ENCODE assay signal across 10 cellular contexts in genomic region chr19:1854542-1855039, GRCh38. TPM values are rescaled to one million over a fixed set of nuclear protein-coding genes. Genes with fewer than 3 reads are reported as not detected.
DNase-seq lines count a peak whose midpoint lies in the region; ATAC-seq, FAIRE-seq and TF ChIP-seq lines count a peak whose summit lies in the region.
"Had no signal": no experiment of that assay in that cellular context is flagged by ENCODE, and none has a peak within 500 bp of the region (broad histone marks: within the 10 kb centered on the region; RNA-seq: fewer than 3 reads in every experiment).

No MANE protein-coding gene starts in this region.

- dilution Hi-C loops in keratinocyte (cut with MboI; ENCODE audit: extremely low pct_ligation_motif_present, low sequenced_read_pairs), result no loop called here

- no peak overlapping the region for H2AFZ ChIP-seq in keratinocyte (ENCODE audit: control insufficient read depth, low read length)

- H4K20me1 ChIP-seq in keratinocyte (ENCODE audit: control insufficient read depth, extremely low read depth, insufficient read depth, low read length), result peaks cover 10% of the 10 kb centered on the region

- no peaks in the 10 kb centered on the region for H3K9me3 ChIP-seq in keratinocyte (ENCODE audit: control insufficient read depth, low read depth, low read length)
- no peaks in the 10 kb centered on the region for H3K9me3 ChIP-seq in thymus (ENCODE audit: control insufficient read depth)
- H3K9me3 ChIP-seq: HAP-1, SJSA1 had no signal

- H3K27me3 ChIP-seq in keratinocyte (ENCODE audit: control insufficient read depth, extremely low read depth, insufficient read depth, low read length), result no peaks in the 10 kb centered on the region
- H3K27me3 ChIP-seq in thymus (ENCODE audit: control insufficient read depth, insufficient read depth), result no peaks in the 10 kb centered on the region
- H3K27me3 ChIP-seq: SJSA1 had no signal

- peak overlapping the region; percentile 89 for H3K27ac Mint-ChIP-seq in activated CD4-positive, alpha-beta T cell treated with anti-CD3 and anti-CD28 coated beads, Interleukin-2, amount 10 ng/mL, durations not matched to agents 24 days and 14 days
- peak overlapping the region; percentile 73 for H3K27ac Mint-ChIP-seq in activated naive CD8-positive, alpha-beta T cell treated with anti-CD3 and anti-CD28 coated beads, Interleukin-2, amount 50 U/mL, for 24 hours

- H3K79me2 ChIP-seq in keratinocyte (ENCODE audit: control insufficient read depth, insufficient read depth, low read length), result peaks cover 71% of the 10 kb centered on the region

- H3K9me1 ChIP-seq in keratinocyte (ENCODE audit: control insufficient read depth, extremely low read depth, insufficient read depth, low read length), result no peaks in the 10 kb centered on the region

- H3K4me3 Mint-ChIP-seq in activated CD4-positive, alpha-beta T cell treated with anti-CD3 and anti-CD28 coated beads, Interleukin-2, amount 10 ng/mL, durations not matched to agents 24 days and 14 days, result peak overlapping the region; percentile 84
- peak overlapping the region; percentile 78 for H3K4me3 Mint-ChIP-seq in activated naive CD8-positive, alpha-beta T cell treated with anti-CD3 and anti-CD28 coated beads, Interleukin-2, amount 50 U/mL, for 24 hours

- H3K4me3 ChIP-seq in keratinocyte (ENCODE audit: control insufficient read depth in 2 of 3, extremely low read depth in 1 of 3, insufficient read depth in 2 of 3, low read depth in 1 of 3, low read length in 3 of 3) (peak overlapping the region; percentile 32 to 73 (median 57)), thymus (ENCODE audit: low read length) (no peak overlapping the region)
- H3K4me3 ChIP-seq: SJSA1 had no signal

- H3K4me1 Mint-ChIP-seq in activated CD4-positive, alpha-beta T cell treated with anti-CD3 and anti-CD28 coated beads, Interleukin-2, amount 10 ng/mL, durations not matched to agents 24 days and 14 days, result peaks cover 38% of the 10 kb centered on the region
- H3K4me1 Mint-ChIP-seq in activated naive CD8-positive, alpha-beta T cell treated with anti-CD3 and anti-CD28 coated beads, Interleukin-2, amount 50 U/mL, for 24 hours, result peaks cover 57% of the 10 kb centered on the region

- 92% methylated on average over 37 of the region's 37 CpGs for WGBS in thymus

- no peak for ATAC-seq in activated naive CD8-positive, alpha-beta T cell treated with anti-CD3 and anti-CD28 coated beads, Interleukin-2, amount 50 U/mL, for 24 hours
- no peak for ATAC-seq in GM21528 (IDR thresholded peaks at IDR 0.05; ENCODE audit: low FRiP score, unreplicated experiment)

- FAIRE-seq in keratinocyte (lab: Jason Lieb, UNC), result no peak

- DNase-seq in activated CD4-positive, alpha-beta T cell treated with anti-CD3 and anti-CD28 coated beads, Interleukin-2, amount 10 ng/mL, durations not matched to agents 24 days and 14 days, result peak; percentile 64
- DNase-seq in activated CD4-positive, alpha-beta T cell treated with anti-CD3 and anti-CD28 coated beads for 4 hours, result no peak
- DNase-seq in activated naive CD8-positive, alpha-beta T cell treated with anti-CD3 and anti-CD28 coated beads, Interleukin-2, amount 50 U/mL, for 24 hours, result no peak
- DNase-seq in keratinocyte (ENCODE audit: low read depth, low spot score) (no peak), DMS53 treated with DMSO at 0.1 percent for 48 hours (lab: John Stamatoyannopoulos, UW; ENCODE audit: unreplicated experiment) (no peak), SW480 (ENCODE audit: low spot score) (no peak)

- H3K27ac ChIP-seq in keratinocyte (ENCODE audit: control insufficient read depth, insufficient read depth, low read length), result peak overlapping the region; percentile 78
- peak overlapping the region; percentile 74 for H3K27ac ChIP-seq in thymus (ENCODE audit: low read depth)
- H3K27ac ChIP-seq: SJSA1 had no signal

- H3K36me3 ChIP-seq in keratinocyte (ENCODE audit: control insufficient read depth in 2 of 2, extremely low read depth in 1 of 2, insufficient read depth in 2 of 2, low read length in 2 of 2), result peaks cover 0 to 7% of the 10 kb centered on the region in 2 experiments
- no peaks in the 10 kb centered on the region for H3K36me3 ChIP-seq in thymus (ENCODE audit: control insufficient read depth, insufficient read depth)

- no peaks in the 10 kb centered on the region for H3K27me3 Mint-ChIP-seq in activated CD4-positive, alpha-beta T cell treated with anti-CD3 and anti-CD28 coated beads, Interleukin-2, amount 10 ng/mL, durations not matched to agents 24 days and 14 days
- H3K27me3 Mint-ChIP-seq in activated naive CD8-positive, alpha-beta T cell treated with anti-CD3 and anti-CD28 coated beads, Interleukin-2, amount 50 U/mL, for 24 hours, result no peaks in the 10 kb centered on the region

- H3K4me2 ChIP-seq in keratinocyte (ENCODE audit: control insufficient read depth, extremely low read depth, insufficient read depth, low read depth, low read length), result peak overlapping the region; percentile 96

- intact Hi-C loops in activated CD4-positive, alpha-beta T cell treated with anti-CD3 and anti-CD28 coated beads, Interleukin-2, amount 10 ng/mL, durations not matched to agents 24 days and 14 days (cut with micrococcal nuclease), result loop anchor here (1.0 to 2.0 kb wide), 2 partner anchors 10 to 50 kb away; partner anchors contain the start of genes ADAT3 and SCAMP4

- peaks cover 57% of the 10 kb centered on the region for H3K4me1 ChIP-seq in keratinocyte (ENCODE audit: control insufficient read depth, extremely low read depth, insufficient read depth, low read length)
- peaks cover 70% of the 10 kb centered on the region for H3K4me1 ChIP-seq in thymus (ENCODE audit: control insufficient read depth, insufficient read depth, low read length)

- no peaks in the 10 kb centered on the region for H3K9me3 Mint-ChIP-seq in activated CD4-positive, alpha-beta T cell treated with anti-CD3 and anti-CD28 coated beads, Interleukin-2, amount 10 ng/mL, durations not matched to agents 24 days and 14 days
- no peaks in the 10 kb centered on the region for H3K9me3 Mint-ChIP-seq in activated naive CD8-positive, alpha-beta T cell treated with anti-CD3 and anti-CD28 coated beads, Interleukin-2, amount 50 U/mL, for 24 hours

- no peak for TF ChIP-seq CTCF in keratinocyte (optimal IDR thresholded peaks at IDR 0.05 in 1 of 3, IDR thresholded peaks at IDR 0.05 in 1 of 3, conservative IDR thresholded peaks at IDR 0.05 in 1 of 3; ENCODE audit: extremely low read depth in 1 of 3, insufficient read depth in 2 of 3, low read length in 3 of 3)

- peak overlapping the region; percentile 71 for H3K9ac ChIP-seq in keratinocyte (ENCODE audit: control insufficient read depth, extremely low read depth, insufficient read depth, low read length)

- H3K36me3 Mint-ChIP-seq in activated CD4-positive, alpha-beta T cell treated with anti-CD3 and anti-CD28 coated beads, Interleukin-2, amount 10 ng/mL, durations not matched to agents 24 days and 14 days (ENCODE audit: low read depth), result peaks cover 10% of the 10 kb centered on the region
- peaks cover 5% of the 10 kb centered on the region for H3K36me3 Mint-ChIP-seq in activated naive CD8-positive, alpha-beta T cell treated with anti-CD3 and anti-CD28 coated beads, Interleukin-2, amount 50 U/mL, for 24 hours (ENCODE audit: low read depth)

RNA-seq across cellular contexts. Expression of gene REXO1, which starts 6.3 kb away (rescaled TPM):
- 56.3 and 61.4 TPM in 2 replicates for total RNA-seq in activated CD4-positive, alpha-beta T cell treated with anti-CD3 and anti-CD28 coated beads, Interleukin-2, amount 10 ng/mL, durations not matched to agents 24 days and 14 days
- polyA plus RNA-seq in keratinocyte (6.1 to 18.6 TPM (median 9.1 TPM) in 3 replicates), thymus (28.7 TPM)
- 15.3 TPM for polyA plus RNA-seq in keratinocyte (2011; ENCODE audit: low read depth)
- polyA plus RNA-seq in keratinocyte (2011; cell fraction: cytosol; rRNA removed), result 8.0 and 14.2 TPM in 2 replicates
- 41.7 and 47.8 TPM in 2 replicates for polyA plus RNA-seq in keratinocyte (2011; cell fraction: nucleus; rRNA removed)
- polyA plus RNA-seq in keratinocyte (2012; ENCODE audit: low replicate concordance), result 19.8 and 25.0 TPM in 2 replicates
- polyA minus RNA-seq in keratinocyte, result 16.5 to 40.9 TPM (median 17.7 TPM) in 3 replicates
- polyA minus RNA-seq in keratinocyte (2011; cell fraction: cytosol; rRNA and poly(A)+ RNA removed), result 27.4 TPM
- polyA minus RNA-seq in keratinocyte (2011; cell fraction: nucleus; rRNA and poly(A)+ RNA removed), result 12.9 and 19.1 TPM in 2 replicates

RNA-seq across cellular contexts. Expression of gene KLF16, which starts 8.8 kb away (rescaled TPM):
- total RNA-seq in activated CD4-positive, alpha-beta T cell treated with anti-CD3 and anti-CD28 coated beads, Interleukin-2, amount 10 ng/mL, durations not matched to agents 24 days and 14 days, result 37.0 and 38.1 TPM in 2 replicates
- 4.9 to 14.7 TPM (median 6.0 TPM) in 3 replicates for polyA plus RNA-seq in keratinocyte
- 2.6 TPM for polyA plus RNA-seq in keratinocyte (2011; ENCODE audit: low read depth)
- 4.7 and 19.3 TPM in 2 replicates for polyA plus RNA-seq in keratinocyte (2011; cell fraction: cytosol; rRNA removed)
- polyA plus RNA-seq in keratinocyte (2011; cell fraction: nucleus; rRNA removed), result 7.7 and 17.7 TPM in 2 replicates
- 13.9 and 30.6 TPM in 2 replicates for polyA plus RNA-seq in keratinocyte (2012; ENCODE audit: low replicate concordance)
- 1.9 to 11.4 TPM (median 2.2 TPM) in 3 replicates for polyA minus RNA-seq in keratinocyte
- 48.5 TPM for polyA minus RNA-seq in keratinocyte (2011; cell fraction: cytosol; rRNA and poly(A)+ RNA removed)
- polyA minus RNA-seq in keratinocyte (2011; cell fraction: nucleus; rRNA and poly(A)+ RNA removed), result 8.2 and 11.3 TPM in 2 replicates
- 8.4 TPM for polyA plus RNA-seq in thymus

RNA-seq across cellular contexts. Expression of gene ABHD17A, which starts 30.7 kb away (rescaled TPM):
- 104 and 107 TPM in 2 replicates for total RNA-seq in activated CD4-positive, alpha-beta T cell treated with anti-CD3 and anti-CD28 coated beads, Interleukin-2, amount 10 ng/mL, durations not matched to agents 24 days and 14 days
- polyA plus RNA-seq in keratinocyte (27.2 to 67.3 TPM (median 31.0 TPM) in 3 replicates), thymus (90.4 TPM)
- polyA plus RNA-seq in keratinocyte (2011; ENCODE audit: low read depth), result 9.2 TPM
- 20.8 and 62.5 TPM in 2 replicates for polyA plus RNA-seq in keratinocyte (2011; cell fraction: cytosol; rRNA removed)
- polyA plus RNA-seq in keratinocyte (2011; cell fraction: nucleus; rRNA removed), result 29.9 and 47.5 TPM in 2 replicates
- 20.6 and 43.3 TPM in 2 replicates for polyA plus RNA-seq in keratinocyte (2012; ENCODE audit: low replicate concordance)
- polyA minus RNA-seq in keratinocyte, result 13.2 to 23.4 TPM (median 20.6 TPM) in 3 replicates
- polyA minus RNA-seq in keratinocyte (2011; cell fraction: cytosol; rRNA and poly(A)+ RNA removed), result 122 TPM
- polyA minus RNA-seq in keratinocyte (2011; cell fraction: nucleus; rRNA and poly(A)+ RNA removed), result 13.3 and 22.2 TPM in 2 replicates

RNA-seq across cellular contexts. Expression of gene ATP8B3, which starts 42.5 kb away (rescaled TPM):
- total RNA-seq in activated CD4-positive, alpha-beta T cell treated with anti-CD3 and anti-CD28 coated beads, Interleukin-2, amount 10 ng/mL, durations not matched to agents 24 days and 14 days, result 3.6 and 4.2 TPM in 2 replicates
- polyA plus RNA-seq in keratinocyte (0.98 to 2.8 TPM (median 1.2 TPM) in 3 replicates), thymus (3.6 TPM)
- 0.44 TPM for polyA plus RNA-seq in keratinocyte (2011; ENCODE audit: low read depth)
- polyA plus RNA-seq in keratinocyte (2011; cell fraction: cytosol; rRNA removed), result 0.74 and 1.2 TPM in 2 replicates
- polyA plus RNA-seq in keratinocyte (2011; cell fraction: nucleus; rRNA removed), result 3.3 and 7.1 TPM in 2 replicates
- polyA plus RNA-seq in keratinocyte (2012; ENCODE audit: low replicate concordance), result 0.56 and 1.5 TPM in 2 replicates
- polyA minus RNA-seq in keratinocyte, result 0.82 to 3.7 TPM (median 1.3 TPM) in 3 replicates
- 2.5 TPM for polyA minus RNA-seq in keratinocyte (2011; cell fraction: cytosol; rRNA and poly(A)+ RNA removed)
- polyA minus RNA-seq in keratinocyte (2011; cell fraction: nucleus; rRNA and poly(A)+ RNA removed), result 1.5 and 1.9 TPM in 2 replicates

RNA-seq across cellular contexts. Expression of gene ADAT3, which starts 50.6 kb away (rescaled TPM):
- 8.8 and 10.6 TPM in 2 replicates for total RNA-seq in activated CD4-positive, alpha-beta T cell treated with anti-CD3 and anti-CD28 coated beads, Interleukin-2, amount 10 ng/mL, durations not matched to agents 24 days and 14 days
- 0.55 to 0.93 TPM (median 0.85 TPM) in 3 replicates for polyA plus RNA-seq in keratinocyte
- polyA plus RNA-seq in keratinocyte (2011; ENCODE audit: low read depth), result 0.69 TPM
- polyA plus RNA-seq in keratinocyte (2011; cell fraction: cytosol; rRNA removed), result 0.15 and 1.7 TPM in 2 replicates
- 1.2 and 2.4 TPM in 2 replicates for polyA plus RNA-seq in keratinocyte (2011; cell fraction: nucleus; rRNA removed)
- 1.9 and 3.4 TPM in 2 replicates for polyA plus RNA-seq in keratinocyte (2012; ENCODE audit: low replicate concordance)
- polyA minus RNA-seq in keratinocyte, result 0.20 to 0.36 TPM in 2 of 3 replicates, not detected in the other
- 2.1 TPM for polyA minus RNA-seq in keratinocyte (2011; cell fraction: cytosol; rRNA and poly(A)+ RNA removed)
- 2.1 and 2.6 TPM in 2 replicates for polyA minus RNA-seq in keratinocyte (2011; cell fraction: nucleus; rRNA and poly(A)+ RNA removed)
- polyA plus RNA-seq in thymus, result 4.5 TPM
